ENCODE assay signal across 12 cellular contexts in the genomic region with DNA sequence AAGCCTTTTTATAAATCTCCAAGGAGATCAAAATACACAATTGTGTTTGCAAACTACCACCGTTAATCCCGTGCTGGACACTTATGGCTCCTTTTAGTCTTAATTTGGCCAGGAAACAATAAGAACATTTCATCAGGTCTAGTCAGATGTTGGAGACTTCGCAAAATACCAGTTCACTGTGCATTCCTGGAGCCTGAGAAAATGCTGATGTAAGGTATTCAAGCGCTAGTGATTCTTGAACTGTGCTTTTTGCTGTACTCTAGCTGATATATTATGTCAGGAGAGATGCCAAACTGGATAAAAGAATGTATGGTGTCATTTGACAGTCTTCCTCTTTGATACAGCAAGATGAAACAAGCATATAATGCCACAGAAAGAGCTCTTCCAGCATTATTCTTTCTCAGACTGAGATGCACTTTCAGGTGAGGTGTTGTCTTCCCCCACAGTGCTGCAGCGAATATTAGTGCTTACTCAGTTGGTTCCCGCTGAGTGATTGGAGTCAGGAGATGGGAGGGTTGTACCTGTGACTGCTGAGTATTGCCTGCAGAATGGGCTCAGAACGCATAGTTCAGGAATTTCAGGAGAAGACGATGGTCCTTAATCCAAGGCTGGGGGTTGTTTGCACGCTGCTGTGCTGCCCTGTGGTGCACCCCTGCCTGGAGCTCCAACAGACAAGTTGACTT. TPM values are rescaled to one million over a fixed set of nuclear protein-coding genes. Genes with fewer than 3 reads are reported as not detected.
A peak's percentile ranks its signal among the peaks of the same experiment; 100 is the strongest.
DNase-seq lines count a peak whose midpoint lies in the region; ATAC-seq lines count a peak whose summit lies in the region.
"Had no signal": no experiment of that assay in that cellular context is flagged by ENCODE, and none has a peak within 500 bp of the region (broad histone marks: within the 10 kb centered on the region; RNA-seq: fewer than 3 reads in every experiment).

No MANE protein-coding gene starts in this region.

- 0 out of 2 replicates have a peak, but pooled peaks cover 4% of the 10 kb centered on the region for H3K9me3 ChIP-seq in SJSA1 (replicated peaks)

- H3K27me3 ChIP-seq in SJSA1 (replicated peaks) = no peaks in the 10 kb centered on the region

- H3K27ac ChIP-seq in SJSA1 = 0 out of 2 replicates have a peak overlapping the region, but pooled peaks have one; percentile 2

- H3K4me3 ChIP-seq in SJSA1 = no peak overlapping the region

- peak; percentile 64 for ATAC-seq in esophagus mucosa
- no peak for ATAC-seq in GM18519 (IDR thresholded peaks at IDR 0.05; ENCODE audit: low FRiP score, unreplicated experiment)
- ATAC-seq: activated CD8-positive, alpha-beta memory T cell treated with anti-CD3 and anti-CD28 coated beads, Interleukin-2, amount 10 ng/mL, durations not matched to agents 7 days and 5 days had no signal

- peak; percentile 81 for DNase-seq in AG20443 (ENCODE audit: low spot score)
- DNase-seq in SJSA1 (ENCODE audit: low read depth in 1 of 2, low spot score in 2 of 2) = peak in 1 of 2 experiments; percentile 27
- DNase-seq in myocyte (ENCODE audit: low read depth) = peak; percentile 58
- DNase-seq in NCI-H2081 (lab: John Stamatoyannopoulos, UW) = no peak
- no peak for DNase-seq in activated CD4-positive, CD25-positive, alpha-beta regulatory T cell (lab: John Stamatoyannopoulos, UW)
- DNase-seq in stimulated activated CD4-positive, alpha-beta T cell treated with anti-CD3 and anti-CD28 coated beads, Interleukin-12 subunit alpha, Interleukin-12 subunit beta, amount 100 ng/mL, for 4 hours = no peak
- DNase-seq: activated CD8-positive, alpha-beta memory T cell treated with anti-CD3 and anti-CD28 coated beads, Interleukin-2, amount 10 ng/mL, durations not matched to agents 7 days and 5 days; NCI-H1417 treated with DMSO at 0.1 percent for 48 hours; stimulated activated naive CD4-positive, alpha-beta T cell; T1000 had no signal

- peaks cover 43% of the 10 kb centered on the region for H3K36me3 ChIP-seq in SJSA1

- H3K4me1 ChIP-seq in SJSA1 (replicated peaks) = peaks cover 12% of the 10 kb centered on the region

RNA-seq across cellular contexts. Expression of a gene that starts 59.2 kb away (rescaled TPM):
- total RNA-seq in SJSA1 (2014; rRNA removed; shearing (Covaris generic)) = 38.4 and 51.3 TPM in 2 replicates
- 99.2 TPM for total RNA-seq in esophagus mucosa
- total RNA-seq in myocyte = 172 and 183 TPM in 2 replicates
- 86.7 TPM for polyA plus RNA-seq in myocyte (2012)

Comparison
In these comparisons a context has a peak if more than half of its experiments do, and no peak if none do; other contexts are left out.
1. DNase-seq: peak in AG20443 (single experiment) and myocyte (single experiment); none in NCI-H2081 (0 of 2), activated CD4-positive, CD25-positive, alpha-beta regulatory T cell (0 of 4) and stimulated activated CD4-positive, alpha-beta T cell treated with anti-CD3 and anti-CD28 coated beads, Interleukin-12 subunit alpha, Interleukin-12 subunit beta, amount 100 ng/mL, for 4 hours (single experiment).